ENCODE assay signal across 1 cellular context in the genomic region with DNA sequence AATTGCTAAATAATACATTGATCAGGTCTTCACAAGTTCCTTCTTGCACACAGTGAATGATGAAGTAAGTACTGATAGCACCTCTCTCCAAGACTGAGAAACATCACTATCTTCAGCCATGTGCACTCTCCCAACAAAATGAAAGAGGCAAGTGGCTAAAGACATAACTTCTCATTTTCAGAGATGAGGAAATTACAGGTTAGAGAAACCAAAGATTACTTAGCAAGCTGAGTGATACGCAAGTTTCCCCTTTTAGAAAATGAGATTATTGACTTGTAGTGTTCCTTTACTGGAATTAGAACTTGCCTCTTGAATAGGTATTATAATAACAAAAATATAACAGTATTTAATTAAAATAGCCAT.
TF ChIP-seq lines count a peak whose summit lies in the region.

No MANE protein-coding gene starts in this region.

TF ChIP-seq in HepG2, 621 proteins besides CTCF, POLR2A, EP300 and RAD21 (continued from another document):
- TF ChIP-seq ZNF530 (CRISPR knock-in tag; IDR thresholded peaks at IDR 0.05; ENCODE audit: low read depth) (no peak), ZNF234 (CRISPR knock-in tag; conservative IDR thresholded peaks at IDR 0.05) (no peak), HHEX (CRISPR knock-in tag; IDR thresholded peaks at IDR 0.05) (no peak), ZNF598 (CRISPR knock-in tag; IDR thresholded peaks at IDR 0.05; ENCODE audit: borderline replicate concordance) (no peak), HDAC2 (CRISPR knock-in tag; IDR thresholded peaks at IDR 0.05) (no peak), ZNF747 (CRISPR knock-in tag; IDR thresholded peaks at IDR 0.05; ENCODE audit: borderline replicate concordance) (no peak), ZNF660 (CRISPR knock-in tag; IDR thresholded peaks at IDR 0.05; ENCODE audit: borderline replicate concordance, low read depth) (no peak), SKI (IDR thresholded peaks at IDR 0.05; ENCODE audit: partially characterized antibody) (no peak), CEBPG (CRISPR knock-in tag; IDR thresholded peaks at IDR 0.05) (no peak), RFX5 (IDR thresholded peaks at IDR 0.05; ENCODE audit: low read depth, low read length) (no peak), DNMT1 (CRISPR knock-in tag; IDR thresholded peaks at IDR 0.05) (no peak)
- TF ChIP-seq, protein P1, sequence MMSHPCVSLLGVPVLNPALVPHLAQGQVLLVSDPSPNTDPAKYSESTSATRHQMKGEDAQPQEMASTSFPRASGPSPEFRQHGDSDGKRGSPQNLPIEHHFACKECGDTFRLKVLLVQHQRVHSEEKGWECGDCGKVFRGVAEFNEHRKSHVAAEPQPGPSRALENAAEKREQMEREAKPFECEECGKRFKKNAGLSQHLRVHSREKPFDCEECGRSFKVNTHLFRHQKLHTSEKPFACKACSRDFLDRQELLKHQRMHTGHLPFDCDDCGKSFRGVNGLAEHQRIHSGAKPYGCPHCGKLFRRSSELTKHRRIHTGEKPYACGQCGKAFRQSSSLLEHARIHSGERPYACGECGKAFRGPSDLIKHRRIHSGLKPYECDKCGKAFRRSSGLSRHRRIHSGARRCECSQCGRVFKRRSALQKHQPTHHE (CRISPR knock-in tag; IDR thresholded peaks at IDR 0.05; ENCODE audit: borderline replicate concordance), result no peak
